Comparison of ENCODE assay signal across 7 cellular contexts in genomic region chr12:117628711-117629110, GRCh38.
DNase-seq lines count a peak whose midpoint lies in the region; ATAC-seq and TF ChIP-seq lines count a peak whose summit lies in the region.
"Not testable (repeated sequence)": the region's sequence is repeated elsewhere in the genome, so short reads cannot be mapped to it uniquely, and the experiment has no call there.

No MANE protein-coding gene starts in this region.

- H3K9ac ChIP-seq in ES-I3 (ENCODE audit: low read depth, low read length) (peak overlapping the region; percentile 59; the same call in 1 of the 2 replicates), HUES64 (ENCODE audit: low read depth, low read length) (peak overlapping the region; percentile 51; the same call in 1 of the 2 replicates)

- H3K27ac Mint-ChIP-seq in WTC11 = not testable (repeated sequence)

- peak overlapping the region; percentile 50 for H3K4me3 ChIP-seq in HUES64 (ENCODE audit: low read length)

- H3K36me3 Mint-ChIP-seq in WTC11 = not testable (repeated sequence)

- not testable (repeated sequence) for H3K36me3 ChIP-seq in ES-I3 (ENCODE audit: insufficient read depth, low read length); HUES64 (ENCODE audit: insufficient read depth, low read length)

- H3K27ac ChIP-seq in HUES64 (ENCODE audit: low read depth, low read length) = not testable (repeated sequence)

- not testable (repeated sequence) for H3K9me3 Mint-ChIP-seq in WTC11

- not testable (repeated sequence) for H3K9me3 ChIP-seq in ES-I3 (ENCODE audit: control insufficient read depth, insufficient read depth, low read length); HUES64 (ENCODE audit: insufficient read depth, low read depth, low read length)

- POLR2A ChIA-PET in WTC11 (lab: Charles Lee) = not testable (repeated sequence)

- H3K4me1 Mint-ChIP-seq in WTC11 = peaks cover 10% of the 10 kb centered on the region

- not testable (repeated sequence) for H3K4me1 ChIP-seq in ES-I3 (ENCODE audit: insufficient read depth, low read length); HUES64 (ENCODE audit: insufficient read depth, low read length)

- not testable (repeated sequence) for H3K27me3 ChIP-seq in HUES64 (ENCODE audit: insufficient read depth, low read length)

- TF ChIP-seq CTCF in WTC11 (IDR thresholded peaks at IDR 0.05) = not testable (repeated sequence)

- peak; percentile 78 for ATAC-seq in WTC11

- peak overlapping the region; percentile 49 for H3K4me3 Mint-ChIP-seq in WTC11

- 36% methylated on average over 7 of the region's 7 CpGs for WGBS in HUES64

- H3K27me3 Mint-ChIP-seq in WTC11 (ENCODE audit: low read depth) = not testable (repeated sequence)

- CTCF ChIA-PET in WTC11 (lab: Charles Lee) = interaction anchor here (1.0 to 1.8 kb wide), 4 partner anchors 43 to 262 kb away, joined by 3 to 9 read pairs (median 6); no protein-coding TSS in a partner anchor

- DNase-seq in NCI-H345 (lab: John Stamatoyannopoulos, UW) = peak; percentile 80
- peak; percentile 55 for DNase-seq in NCI-H774 (lab: John Stamatoyannopoulos, UW)
- peak; percentile 79 for DNase-seq in WTC11 (ENCODE audit: low spot score)
- peak; percentile 16 for DNase-seq in iPS DF 4.7 (ENCODE audit: extremely low read depth, low spot score)
- peak; percentile 76 for DNase-seq in mucosa of gallbladder (ENCODE audit: low spot score)

TF ChIP-seq in WTC11, 78 proteins besides CTCF, POLR2A, EP300 and RAD21:
- TF ChIP-seq FOXK1 (CRISPR knock-in tag; IDR thresholded peaks at IDR 0.05) (peak; percentile 47; the same call in 1 of the 2 replicates), FOXP1 (CRISPR knock-in tag; IDR thresholded peaks at IDR 0.05; ENCODE audit: borderline replicate concordance) (0 out of 2 replicates have a peak, but pooled peaks have one; percentile 20)

Comparison
In these comparisons a context has a peak if more than half of its experiments do, and no peak if none do; other contexts are left out.
1. DNase-seq: peak in every context shown above with its lines; median percentile 80 in NCI-H345; 79 in WTC11; 76 in mucosa of gallbladder; 55 in NCI-H774; 16 in iPS DF 4.7.